8 cellular contexts compared by ENCODE assay signal in genomic region chr1:67686272-67687197, GRCh38. TPM values are rescaled to one million over a fixed set of nuclear protein-coding genes. Genes with fewer than 3 reads are reported as not detected.
DNase-seq lines count a peak whose midpoint lies in the region; ATAC-seq, FAIRE-seq and TF ChIP-seq lines count a peak whose summit lies in the region.

No MANE protein-coding gene starts in this region.

- peak; percentile 24 for ATAC-seq in HG02759 (IDR thresholded peaks at IDR 0.05; ENCODE audit: unreplicated experiment)
- peak; percentile 7 to 30 (median 24) for ATAC-seq in T-cell (replicated peaks in 1 of 4)
- peak; percentile 73 for ATAC-seq in left ventricle myocardium superior
- no peak for ATAC-seq in GM19467 (IDR thresholded peaks at IDR 0.05; ENCODE audit: unreplicated experiment)

- intact Hi-C loops in left ventricle myocardium superior (cut with micrococcal nuclease) = loop anchor here (10.0 kb wide), 1 partner anchor 122 kb away; no protein-coding TSS in a partner anchor

- CTCF ChIA-PET in T-cell (lab: Charles Lee) = interaction anchor here in 1 of 2 donors (0.7 to 1.5 kb wide), 2 partner anchors 37 to 74 kb away, joined by 3 to 8 read pairs; no protein-coding TSS in a partner anchor

- TF ChIP-seq CTCF in progenitor cell of endocrine pancreas (IDR thresholded peaks at IDR 0.05; ENCODE audit: unreplicated experiment) = no peak

- H3K9me3 Mint-ChIP-seq in T-cell (no peaks in the 10 kb centered on the region), progenitor cell of endocrine pancreas (ENCODE audit: low read depth) (no peaks in the 10 kb centered on the region)

- peak overlapping the region; percentile 86 to 93 (median 92) for H3K4me3 Mint-ChIP-seq in T-cell
- peak overlapping the region; percentile 91 for H3K4me3 Mint-ChIP-seq in progenitor cell of endocrine pancreas (ENCODE audit: low read depth)

- no peaks in the 10 kb centered on the region for H3K27me3 Mint-ChIP-seq in T-cell
- no peaks in the 10 kb centered on the region for H3K27me3 Mint-ChIP-seq in progenitor cell of endocrine pancreas

- peak; percentile 28 for DNase-seq in GM12891 (ENCODE audit: insufficient read length, low spot score)
- peak; percentile 44 for DNase-seq in NCI-H128 (lab: John Stamatoyannopoulos, UW; ENCODE audit: unreplicated experiment)
- peak; percentile 22 to 82 (median 68) for DNase-seq in T-cell
- DNase-seq in amniotic stem cell (lab: John Stamatoyannopoulos, UW) = peak; percentile 91
- DNase-seq in left ventricle myocardium superior = peak; percentile 78
- peak; percentile 37 for DNase-seq in progenitor cell of endocrine pancreas (ENCODE audit: low spot score, unreplicated experiment)

- POLR2A ChIA-PET in T-cell (lab: Charles Lee) = interaction anchor here (0.6 to 3.3 kb wide), 4 partner anchors 10 to 209 kb away, joined by 3 to 18 read pairs (median 4); no protein-coding TSS in a partner anchor

- peak; percentile 28; the same call in 1 of the 2 replicates for TF ChIP-seq POLR2A in GM12891 (IDR thresholded peaks at IDR 0.05; ENCODE audit: low read depth, low read length)

- H3K36me3 Mint-ChIP-seq in T-cell = peaks cover 9% of the 10 kb centered on the region
- H3K36me3 Mint-ChIP-seq in progenitor cell of endocrine pancreas (ENCODE audit: insufficient read depth) = peaks cover 13% of the 10 kb centered on the region

- H3K27ac Mint-ChIP-seq in T-cell (peak overlapping the region; percentile 75 to 88), progenitor cell of endocrine pancreas (peak overlapping the region; percentile 97)

- H3K4me1 Mint-ChIP-seq in T-cell (peaks cover 29 to 34% (median 31%) of the 10 kb centered on the region in 3 donors), progenitor cell of endocrine pancreas (ENCODE audit: low read depth) (peaks cover 37% of the 10 kb centered on the region)

- FAIRE-seq in GM12891 (lab: Jason Lieb, UNC) = peak; percentile 91

TF ChIP-seq in GM12891, 5 proteins besides CTCF, POLR2A, EP300 and RAD21:
- TF ChIP-seq POU2F2 (IDR thresholded peaks at IDR 0.05; ENCODE audit: low read depth, low read length) (no peak), SPI1 (IDR thresholded peaks at IDR 0.05; ENCODE audit: low read depth, low read length) (no peak), POLR2AphosphoS5 (IDR thresholded peaks at IDR 0.05; ENCODE audit: low read depth, low read length) (peak; percentile 63; the same call in 1 of the 2 replicates), TAF1 (IDR thresholded peaks at IDR 0.05; ENCODE audit: low read depth, low read length) (peak; percentile 21; the same call in 1 of the 2 replicates), PAX5 (IDR thresholded peaks at IDR 0.05; ENCODE audit: insufficient read depth, low read length, severe bottlenecking) (no peak)

RNA-seq across cellular contexts. Expression of gene GADD45A, which starts 1.5 kb away (rescaled TPM):
- polyA plus RNA-seq in GM12891 (2012; ENCODE audit: low read depth, missing spikeins) = 42.0 TPM
- total RNA-seq in T-cell (10 to 100 TPM; 16.0 to 85.8 (median 21.9) TPM), left ventricle myocardium superior (46.6 TPM), progenitor cell of endocrine pancreas (47.7 and 56.2 TPM in 2 replicates)

Comparison
In these comparisons a context has a peak if more than half of its experiments do, and no peak if none do; other contexts are left out.
1. DNase-seq: peak in every context shown above with its lines; median percentile 91 in amniotic stem cell; 78 in left ventricle myocardium superior; 68 in T-cell; 44 in NCI-H128; 37 in progenitor cell of endocrine pancreas; 28 in GM12891.